Comparison of ENCODE assay signal across 1 cellular context in genomic region chr17:31249742-31250141, GRCh38.
TF ChIP-seq lines count a peak whose summit lies in the region.

No MANE protein-coding gene starts in this region.

TF ChIP-seq in WTC11, 78 proteins besides CTCF, POLR2A, EP300 and RAD21 (continued from another document):
- no peak for TF ChIP-seq ZNF532 (CRISPR knock-in tag; IDR thresholded peaks at IDR 0.05; ENCODE audit: borderline replicate concordance)
- no peak for TF ChIP-seq JUN (CRISPR knock-in tag; IDR thresholded peaks at IDR 0.05)
- TF ChIP-seq TEAD1 (CRISPR knock-in tag; IDR thresholded peaks at IDR 0.05): no peak
- no peak for TF ChIP-seq CBFB (CRISPR knock-in tag; IDR thresholded peaks at IDR 0.05; ENCODE audit: low read depth)
- TF ChIP-seq HMGA2 (CRISPR knock-in tag; IDR thresholded peaks at IDR 0.05): no peak
- no peak for TF ChIP-seq KAT7 (CRISPR knock-in tag; IDR thresholded peaks at IDR 0.05; ENCODE audit: borderline replicate concordance)
- TF ChIP-seq ESRRA (CRISPR knock-in tag; IDR thresholded peaks at IDR 0.05; ENCODE audit: borderline replicate concordance): no peak
- TF ChIP-seq GRHL2 (CRISPR knock-in tag; IDR thresholded peaks at IDR 0.05; ENCODE audit: insufficient replicate concordance, severe bottlenecking): no peak
- no peak for TF ChIP-seq NR3C1 (CRISPR knock-in tag; conservative IDR thresholded peaks at IDR 0.05; ENCODE audit: low read depth)
- TF ChIP-seq ZNF416 (CRISPR knock-in tag; IDR thresholded peaks at IDR 0.05): no peak
